In genomic region chr3:49022751-49023171, GRCh38 we compare ENCODE assay signal across 8 cellular contexts. TPM values are rescaled to one million over a fixed set of nuclear protein-coding genes. Genes with fewer than 3 reads are reported as not detected.
DNase-seq lines count a peak whose midpoint lies in the region.

No MANE protein-coding gene starts in this region.

- DNase-seq in NCI-H146 (lab: John Stamatoyannopoulos, UW): peak; percentile 26
- DNase-seq in NCI-H146 treated with DMSO at 0.1 percent for 48 hours (lab: John Stamatoyannopoulos, UW; ENCODE audit: unreplicated experiment): no peak
- DNase-seq in RPMI8226: peak; percentile 51
- DNase-seq in cortex of kidney (lab: John Stamatoyannopoulos, UW): no peak
- no peak for DNase-seq in epidermal melanocyte (ENCODE audit: insufficient read length, low spot score)
- no peak for DNase-seq in NCI-H1694 treated with DMSO at 0.1 percent for 48 hours (lab: John Stamatoyannopoulos, UW)

- WGBS in esophagus, 2 donors: 16 to 19% methylated on average over 10 to 11 of the region's 11 CpGs

- no peaks in the 10 kb centered on the region for H3K27me3 ChIP-seq in esophagus (ENCODE audit: control insufficient read depth in 1 of 2, insufficient read depth in 2 of 2, low read length in 2 of 2)
- no peaks in the 10 kb centered on the region for H3K27me3 ChIP-seq in rectal smooth muscle tissue (ENCODE audit: control insufficient read depth, insufficient read depth, low read length)

- no peaks in the 10 kb centered on the region for H3K9me3 ChIP-seq in esophagus (ENCODE audit: control insufficient read depth in 2 of 2, insufficient read depth in 1 of 2, low read depth in 1 of 2, low read length in 1 of 2)

- H3K36me3 ChIP-seq in esophagus (ENCODE audit: control insufficient read depth in 2 of 2, insufficient read depth in 2 of 2, low read length in 1 of 2) (peaks cover 2 to 32% of the 10 kb centered on the region in 2 donors), rectal smooth muscle tissue (ENCODE audit: control insufficient read depth, insufficient read depth, low read length) (peaks cover 30% of the 10 kb centered on the region)

- peak overlapping the region; percentile 100 for H3K27ac ChIP-seq in esophagus (ENCODE audit: low read depth in 2 of 2, low read length in 1 of 2)
- peak overlapping the region; percentile 99 for H3K27ac ChIP-seq in rectal smooth muscle tissue (ENCODE audit: low read depth, low read length)

- H3K4me1 ChIP-seq in esophagus (ENCODE audit: control insufficient read depth in 2 of 2, insufficient read depth in 2 of 2, low read length in 1 of 2) (peaks cover 3 to 19% of the 10 kb centered on the region in 2 donors), rectal smooth muscle tissue (ENCODE audit: control insufficient read depth, insufficient read depth, low read length) (peaks cover 7% of the 10 kb centered on the region)

- H3K9ac ChIP-seq in rectal smooth muscle tissue (ENCODE audit: low read length): peak overlapping the region; percentile 98

- H3K4me3 ChIP-seq in esophagus (ENCODE audit: low read depth in 1 of 2, low read length in 2 of 2): peak overlapping the region; percentile 68 to 94
- peak overlapping the region; percentile 89 for H3K4me3 ChIP-seq in rectal smooth muscle tissue (ENCODE audit: low read length)

RNA-seq across cellular contexts. Expression of gene NDUFAF3, which starts 0.8 kb away (rescaled TPM):
- polyA plus RNA-seq in esophagus: 10 to 100 TPM; 65.1 to 65.7 TPM

RNA-seq across cellular contexts. Expression of gene DALRD3, which starts 4.4 kb away (rescaled TPM):
- polyA plus RNA-seq in esophagus: 10 to 100 TPM; 22.2 to 26.9 TPM

RNA-seq across cellular contexts. Expression of gene IMPDH2, which starts 6.4 kb away (rescaled TPM):
- 100 to 1,000 TPM; 121 to 176 TPM for polyA plus RNA-seq in esophagus

RNA-seq across cellular contexts. Expression of gene WDR6, which starts 15.6 kb away (rescaled TPM):
- 10 to 100 TPM; 64.5 to 79.0 TPM for polyA plus RNA-seq in esophagus

RNA-seq across cellular contexts. Expression of gene P4HTM, which starts 32.7 kb away (rescaled TPM):
- polyA plus RNA-seq in esophagus: 10 to 100 TPM; 10.7 to 14.5 TPM

Comparison
In these comparisons a context has a peak if more than half of its experiments do, and no peak if none do; other contexts are left out.
1. DNase-seq: peak in NCI-H146 (single experiment) and RPMI8226 (single experiment); none in NCI-H146 treated with DMSO at 0.1 percent for 48 hours (single experiment), cortex of kidney (single experiment), epidermal melanocyte (single experiment) and NCI-H1694 treated with DMSO at 0.1 percent for 48 hours (single experiment).